In the genomic region with DNA sequence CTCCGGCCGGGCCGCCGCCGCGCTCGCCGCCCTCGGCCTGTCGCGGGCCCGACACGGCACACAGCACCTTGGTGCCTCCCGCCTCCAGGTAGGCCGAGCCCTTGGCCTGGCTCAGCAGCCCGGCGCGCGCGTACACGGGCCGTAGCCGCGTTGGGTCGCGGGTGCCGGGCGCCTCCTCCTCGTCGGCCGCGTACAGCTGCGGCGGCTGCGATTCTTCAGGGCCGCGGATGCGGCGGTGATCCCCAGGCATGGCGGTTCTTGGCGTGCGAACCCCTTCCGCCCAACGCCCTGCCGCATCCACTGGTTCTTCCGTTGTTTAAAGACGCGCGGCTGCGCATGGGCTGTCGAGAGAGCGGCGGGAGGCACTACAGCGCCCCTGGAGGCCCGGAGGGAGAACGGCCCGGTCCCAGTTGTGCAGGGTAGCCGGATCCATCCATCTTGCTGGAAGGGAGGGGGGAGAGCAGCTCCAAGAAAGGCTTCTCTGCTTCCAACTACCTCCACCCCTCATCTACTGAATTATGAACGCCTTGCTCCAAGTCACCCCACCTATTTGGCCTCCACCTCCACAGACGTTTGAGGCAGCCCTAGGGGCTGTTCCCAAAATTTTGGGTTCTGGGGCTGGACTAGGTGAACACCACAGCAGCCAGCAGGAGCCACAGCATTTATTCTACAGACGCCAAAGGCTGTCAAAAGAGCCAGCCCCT, we compare ENCODE assay signal across 8 cellular contexts. TPM values are rescaled to one million over a fixed set of nuclear protein-coding genes. Genes with fewer than 3 reads are reported as not detected.
DNase-seq lines count a peak whose midpoint lies in the region; ATAC-seq and TF ChIP-seq lines count a peak whose summit lies in the region.

A gene (minus strand): TSS at position 290 of the 704 bp plus-strand sequence. CDS start 40 bp downstream, at position 250.

- H3K4me1 ChIP-seq in HCT116 (ENCODE audit: control insufficient read depth in 1 of 2, insufficient read depth in 2 of 2, low read length in 2 of 2) (peaks cover 5 to 7% of the 10 kb centered on the region in 2 experiments; a peak in 2 of 4 replicates), MM.1S (ENCODE audit: low read length) (no peaks in the 10 kb centered on the region), neural progenitor cell (peaks cover 6% of the 10 kb centered on the region), stomach smooth muscle (ENCODE audit: control insufficient read depth, insufficient read depth, low read length) (peaks cover 14% of the 10 kb centered on the region)

- POLR2A ChIA-PET in HCT116 (lab: Charles Lee): interaction anchor here (1.6 kb wide), 1 partner anchor 37 kb away, joined by 5 read pairs; a partner anchor contains a TSS

- RAD21 ChIA-PET in HCT116 (lab: Charles Lee; ENCODE audit: low non-redundant PET in 1 of 2, low total read pairs in 2 of 2, uncharacterized antibody in 2 of 2, unreplicated experiment in 2 of 2): no interaction called here

- H3K27me3 ChIP-seq in HCT116 (ENCODE audit: insufficient read depth, low read length): no peaks in the 10 kb centered on the region
- no peaks in the 10 kb centered on the region for H3K27me3 ChIP-seq in MM.1S (replicated peaks; ENCODE audit: insufficient read depth, low read length)
- no peaks in the 10 kb centered on the region for H3K27me3 ChIP-seq in neural progenitor cell
- no peaks in the 10 kb centered on the region for H3K27me3 ChIP-seq in stomach smooth muscle (ENCODE audit: control insufficient read depth in 1 of 2, insufficient read depth in 2 of 2, low read length in 2 of 2)

- H3K36me3 ChIP-seq in HCT116 (ENCODE audit: control insufficient read depth in 1 of 2, insufficient read depth in 2 of 2, low read length in 2 of 2) (peaks cover 13 to 39% of the 10 kb centered on the region in 2 experiments), MM.1S (replicated peaks; ENCODE audit: insufficient read depth, low read length) (0 out of 2 replicates have a peak, but pooled peaks cover 9% of the 10 kb centered on the region), neural progenitor cell (no peaks in the 10 kb centered on the region), stomach smooth muscle (ENCODE audit: control insufficient read depth in 2 of 2, insufficient read depth in 2 of 2, low read length in 2 of 2) (peaks cover 38 to 40% of the 10 kb centered on the region in 2 donors)

- TF ChIP-seq CTCF in HCT116 (IDR thresholded peaks at IDR 0.05 in 2 of 3, conservative IDR thresholded peaks at IDR 0.05 in 1 of 3; ENCODE audit: borderline replicate concordance in 1 of 3, insufficient read depth in 1 of 3, low read depth in 2 of 3, low read length in 2 of 3) (peak; percentile 49 to 95 (median 88); a peak in 5 of 6 replicates), MM.1S (IDR thresholded peaks at IDR 0.05; ENCODE audit: low read length) (peak; percentile 86), foreskin fibroblast (IDR thresholded peaks at IDR 0.05; ENCODE audit: low read depth, low read length) (peak; percentile 91), neural progenitor cell (IDR thresholded peaks at IDR 0.05) (peak; percentile 78)

- H3K27ac Mint-ChIP-seq in neural progenitor cell: peak within 1 kb of the TSS; percentile 78

- H3K79me2 ChIP-seq in HCT116 (ENCODE audit: insufficient read depth, low read length) (peaks cover 25% of the 10 kb centered on the region), MM.1S (ENCODE audit: low read length) (peaks cover 28% of the 10 kb centered on the region), neural progenitor cell (ENCODE audit: low read depth) (peaks cover 37% of the 10 kb centered on the region)

- H3K36me3 Mint-ChIP-seq in neural progenitor cell: peaks cover 13% of the 10 kb centered on the region

- H3K4me1 Mint-ChIP-seq in neural progenitor cell: peaks cover 8% of the 10 kb centered on the region

- peak; percentile 36 for TF ChIP-seq POLR2A in HCT116 (IDR thresholded peaks at IDR 0.05; ENCODE audit: borderline replicate concordance, extremely low read depth, insufficient read depth, insufficient read length)

- H3K9me3 ChIP-seq in HCT116 (ENCODE audit: control insufficient read depth in 1 of 2, insufficient read depth in 1 of 2, low read depth in 1 of 2, low read length in 2 of 2) (no peaks in the 10 kb centered on the region), MM.1S (replicated peaks; ENCODE audit: insufficient read depth, low read length) (no peaks in the 10 kb centered on the region), neural progenitor cell (ENCODE audit: low read depth) (no peaks in the 10 kb centered on the region), stomach smooth muscle (ENCODE audit: control insufficient read depth in 2 of 2, low read length in 2 of 2) (no peaks in the 10 kb centered on the region)

- peak within 1 kb of the TSS; percentile 95 for H3K27ac ChIP-seq in HCT116 (ENCODE audit: low read depth, low read length)
- H3K27ac ChIP-seq in MM.1S (ENCODE audit: low read length): peak within 1 kb of the TSS; percentile 82
- H3K27ac ChIP-seq in neural progenitor cell: peak within 1 kb of the TSS; percentile 94
- H3K27ac ChIP-seq in stomach smooth muscle (ENCODE audit: low read length): peak within 1 kb of the TSS; percentile 41

- TF ChIP-seq RAD21 in HCT116 (IDR thresholded peaks at IDR 0.05; ENCODE audit: low read depth): no peak

- H3K9me2 ChIP-seq in HCT116 (ENCODE audit: insufficient read depth) (no peaks in the 10 kb centered on the region), MM.1S (replicated peaks; ENCODE audit: insufficient read depth, low read length) (no peaks in the 10 kb centered on the region)

- CTCF ChIA-PET in HCT116 (lab: Charles Lee): interaction anchor here (1.0 to 1.9 kb wide), 4 partner anchors 11 to 128 kb away, joined by 3 to 9 read pairs (median 4); a partner anchor contains a TSS

- peak within 1 kb of the TSS; percentile 84 for H3K9ac ChIP-seq in HCT116 (ENCODE audit: low read length)
- peak within 1 kb of the TSS; percentile 88 for H3K9ac ChIP-seq in MM.1S (ENCODE audit: low read length)
- H3K9ac ChIP-seq in neural progenitor cell: peak within 1 kb of the TSS; percentile 94
- peak within 1 kb of the TSS; percentile 69 to 75 for H3K9ac ChIP-seq in stomach smooth muscle (ENCODE audit: low read length in 2 of 2)

- DNase-seq in GM03348 (ENCODE audit: low spot score) (peak; percentile 95), HCT116 (ENCODE audit: low read depth, low spot score) (peak; percentile 87), MM.1S (peak; percentile 95), SHP77 treated with DMSO at 0.1 percent for 48 hours (lab: John Stamatoyannopoulos, UW) (peak; percentile 87), foreskin fibroblast (peak; percentile 90 to 97), neural progenitor cell (ENCODE audit: low spot score) (peak; percentile 97)
- DNase-seq in activated effector memory CD4-positive, alpha-beta T cell treated with anti-CD3 and anti-CD28 coated beads, Interleukin-2, amount 50 U/mL, for 16 hours: peak; percentile 97

- H3K4me2 ChIP-seq in HCT116 (ENCODE audit: low read length): peak within 1 kb of the TSS; percentile 92
- H3K4me2 ChIP-seq in MM.1S (ENCODE audit: low read depth, low read length): peak within 1 kb of the TSS; percentile 92
- peak within 1 kb of the TSS; percentile 93 for H3K4me2 ChIP-seq in neural progenitor cell

- intact Hi-C loops in HCT116 (cut with micrococcal nuclease): loop anchor here (10.0 kb wide), 1 partner anchor 87 kb away; no protein-coding TSS in a partner anchor

- H3F3A ChIP-seq in MM.1S (ENCODE audit: insufficient read depth, low read length) (peaks cover 33% of the 10 kb centered on the region), neural progenitor cell (ENCODE audit: low read depth) (peaks cover 56% of the 10 kb centered on the region)

- H2AFZ ChIP-seq in HCT116 (ENCODE audit: low read depth, low read length, poor library complexity, severe bottlenecking) (no peak within 1 kb of the TSS), MM.1S (ENCODE audit: low read length) (peak within 1 kb of the TSS; percentile 58; the same call in 1 of the 2 replicates), neural progenitor cell (replicated peaks) (no peak within 1 kb of the TSS)

- H4K20me1 ChIP-seq in HCT116 (ENCODE audit: insufficient read depth) (no peaks in the 10 kb centered on the region), MM.1S (ENCODE audit: insufficient read depth, low read length) (no peaks in the 10 kb centered on the region; the same call in 1 of the 2 replicates), neural progenitor cell (ENCODE audit: low read depth) (peaks cover 43% of the 10 kb centered on the region)

- H3K4me3 ChIP-seq in HCT116 (replicated peaks in 1 of 2; ENCODE audit: low read depth in 1 of 2, low read length in 2 of 2) (peak within 1 kb of the TSS; percentile 59 to 82), MM.1S (ENCODE audit: low read length) (peak within 1 kb of the TSS; percentile 86), foreskin fibroblast (ENCODE audit: low read depth in 1 of 2, low read length in 2 of 2) (peak within 1 kb of the TSS; percentile 47 to 49), neural progenitor cell (peak within 1 kb of the TSS; percentile 80), stomach smooth muscle (ENCODE audit: low read length in 2 of 2) (peak within 1 kb of the TSS; percentile 76 to 79)

- peak; percentile 92 for ATAC-seq in HCT116

- peaks cover 2% of the 10 kb centered on the region for H3K27me3 Mint-ChIP-seq in neural progenitor cell (ENCODE audit: insufficient read depth, low read depth)

- BruUV-seq in HCT116 (replicated peaks; lab: Mats Ljungman, UMichigan): no TSS peak

- peak within 1 kb of the TSS; percentile 90 for H3K4me3 Mint-ChIP-seq in neural progenitor cell

- H3K9me3 Mint-ChIP-seq in neural progenitor cell: no peaks in the 10 kb centered on the region

TF ChIP-seq in HCT116, 20 proteins besides CTCF, POLR2A, EP300 and RAD21 (continues in another document):
- TF ChIP-seq CEBPB (IDR thresholded peaks at IDR 0.05; ENCODE audit: low read depth): no peak
- peak; percentile 100 for TF ChIP-seq ZFX (IDR thresholded peaks at IDR 0.05)
- TF ChIP-seq SIN3A (IDR thresholded peaks at IDR 0.05; ENCODE audit: low read depth): peak; percentile 93
- TF ChIP-seq JUND (IDR thresholded peaks at IDR 0.05): peak; percentile 80
- TF ChIP-seq CBX3 (IDR thresholded peaks at IDR 0.05; ENCODE audit: low read depth): peak; percentile 71; the same call in 1 of the 2 replicates
- TF ChIP-seq EZH2phosphoT487 (IDR thresholded peaks at IDR 0.05; ENCODE audit: borderline replicate concordance): no peak

RNA-seq across cellular contexts. Expression of the gene that starts here (rescaled TPM):
- total RNA-seq in HCT116 (2021; ENCODE audit: unreplicated experiment): 22.9 TPM
- polyA plus RNA-seq in HCT116 (2012): 5.0 and 6.7 TPM in 2 replicates
- 26.7 and 27.1 TPM in 2 replicates for total RNA-seq in neural progenitor cell (ENCODE audit: low replicate concordance)

Comparison
In these comparisons a context has a peak if more than half of its experiments do, and no peak if none do; other contexts are left out.
1. Peak in every context shown above with its lines: DNase-seq, ATAC-seq, H3K4me3 ChIP-seq and H3K27ac ChIP-seq.
2. H3K27ac ChIP-seq: peak in every context shown above with its lines; median percentile 95 in HCT116; 94 in neural progenitor cell; 82 in MM.1S; 41 in stomach smooth muscle.